10 cellular contexts compared by ENCODE assay signal in the genomic region with DNA sequence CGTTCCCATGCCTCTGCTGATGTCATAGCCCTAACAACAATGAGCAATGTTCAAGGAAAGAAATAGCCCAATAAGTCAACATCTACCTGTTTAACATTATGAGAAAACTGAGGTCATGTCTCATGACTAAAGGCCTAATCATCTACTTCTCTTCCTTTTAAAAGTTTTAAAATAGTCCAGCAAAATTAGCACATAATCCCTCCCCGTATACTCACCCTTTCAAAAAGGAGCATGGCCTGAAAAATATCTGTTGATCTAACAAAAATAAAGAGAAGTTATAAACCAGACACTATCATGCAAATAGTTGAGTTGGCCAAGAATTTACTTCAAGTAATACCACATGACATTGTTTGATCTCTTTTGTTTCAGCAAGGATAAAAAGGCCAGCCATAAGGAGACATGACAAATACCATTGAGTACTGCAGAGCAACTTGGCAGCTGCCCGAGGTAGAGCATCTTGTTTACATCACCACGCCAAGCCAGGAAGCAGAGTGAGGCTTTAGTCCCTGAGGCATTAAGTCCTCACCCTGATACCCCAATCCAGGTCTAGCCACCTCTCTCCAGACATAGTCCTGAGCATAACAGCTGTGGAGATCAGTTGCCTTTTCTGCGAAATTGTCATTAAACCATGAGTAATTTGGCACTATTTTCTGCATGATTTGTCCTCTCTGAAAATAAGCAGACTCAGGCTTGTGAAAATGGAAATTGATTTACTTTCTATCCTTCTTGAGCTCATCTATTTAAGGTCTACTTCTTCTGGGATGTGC.
DNase-seq lines count a peak whose midpoint lies in the region; ATAC-seq, FAIRE-seq and TF ChIP-seq lines count a peak whose summit lies in the region.
"Had no signal": no experiment of that assay in that cellular context is flagged by ENCODE, and none has a peak within 500 bp of the region (broad histone marks: within the 10 kb centered on the region; RNA-seq: fewer than 3 reads in every experiment).

No MANE protein-coding gene starts in this region.

- no peaks in the 10 kb centered on the region for H3K27me3 ChIP-seq in stomach

- no peak overlapping the region for H3K4me3 ChIP-seq in stomach

- TF ChIP-seq EP300 in stomach (IDR thresholded peaks at IDR 0.05): peak; percentile 59

- FAIRE-seq in H54 (lab: Jason Lieb, UNC): peak; percentile 86

- TF ChIP-seq CTCF in stomach (IDR thresholded peaks at IDR 0.05): no peak

- peaks cover 0 to 10% (median 0%) of the 10 kb centered on the region in 4 donors for H3K4me1 ChIP-seq in stomach

- DNase-seq in H54 (ENCODE audit: insufficient read length, low spot score): peak; percentile 8
- peak; percentile 77 for DNase-seq in SK-N-DZ (ENCODE audit: low spot score)
- DNase-seq in Right ventricle myocardium superior: peak; percentile 42
- no peak for DNase-seq in stomach
- no peak for DNase-seq in HUDEP-2 (lab: John Stamatoyannopoulos, UW; ENCODE audit: unreplicated experiment in 76 of 76)
- no peak for DNase-seq in activated naive CD4-positive, alpha-beta T cell treated with anti-CD3 and anti-CD28 coated beads, Interleukin-2, amount 50 U/mL, for 16 hours
- DNase-seq: stimulated activated CD4-positive, alpha-beta T cell treated with anti-CD3 and anti-CD28 coated beads, Interleukin-1b, Interleukin-23, amount 100 ng/mL, for 48 hours had no signal

- H3K27ac ChIP-seq in stomach: peak overlapping the region in 4 of 5 donors; percentile 62 to 83 (median 72)
- H3K27ac ChIP-seq: VCaP had no signal

- WGBS in stomach, 5 donors: 35 to 53% (median 48%) methylated on average over 5 of the region's 5 CpGs

- ATAC-seq in Right ventricle myocardium superior (ENCODE audit: poor library complexity) (peak; percentile 66), HG02938 (IDR thresholded peaks at IDR 0.05; ENCODE audit: unreplicated experiment) (no peak), GM21529 (IDR thresholded peaks at IDR 0.05; ENCODE audit: unreplicated experiment) (no peak)

- H3K36me3 ChIP-seq in stomach: no peaks in the 10 kb centered on the region

- TF ChIP-seq POLR2A in H54 (IDR thresholded peaks at IDR 0.05; ENCODE audit: low read depth, low read length): no peak
- TF ChIP-seq POLR2A in stomach (IDR thresholded peaks at IDR 0.05): no peak

- H3K9me3 ChIP-seq in stomach: no peaks in the 10 kb centered on the region

- intact Hi-C loops in Right ventricle myocardium superior (cut with DNase I) (no loop called here), stomach (cut with DNase I; ENCODE audit: low total_unique reads) (no loop called here)

Comparison
In these comparisons a context has a peak if more than half of its experiments do, and no peak if none do; other contexts are left out.
1. DNase-seq: peak in H54 (single experiment), SK-N-DZ (single experiment) and Right ventricle myocardium superior (single experiment); none in stomach (single experiment), HUDEP-2 (0 of 76) and activated naive CD4-positive, alpha-beta T cell treated with anti-CD3 and anti-CD28 coated beads, Interleukin-2, amount 50 U/mL, for 16 hours (single experiment).